Comparison of ENCODE assay signal across 14 cellular contexts in the genomic region with DNA sequence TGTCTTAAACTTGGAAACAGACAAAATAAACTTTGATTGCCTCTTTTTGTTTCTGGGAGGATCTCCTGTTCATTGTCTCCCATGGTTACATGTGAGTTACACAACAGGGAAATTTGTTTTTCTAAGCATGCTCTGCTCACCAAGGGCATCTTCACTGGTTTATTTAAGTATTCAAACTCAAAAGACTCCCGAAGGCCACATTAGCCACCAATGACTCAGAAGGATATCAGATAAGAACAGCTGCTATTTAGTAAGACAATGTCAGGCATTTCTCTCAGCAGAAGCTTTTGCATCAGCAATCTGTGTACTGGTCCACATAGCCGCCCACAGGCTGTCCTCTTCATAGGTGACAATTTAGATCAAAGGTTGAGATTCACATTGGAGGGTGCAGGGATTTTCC. TPM values are rescaled to one million over a fixed set of nuclear protein-coding genes. Genes with fewer than 3 reads are reported as not detected.
DNase-seq lines count a peak whose midpoint lies in the region; ATAC-seq and TF ChIP-seq lines count a peak whose summit lies in the region.
"Had no signal": no experiment of that assay in that cellular context is flagged by ENCODE, and none has a peak within 500 bp of the region (broad histone marks: within the 10 kb centered on the region; RNA-seq: fewer than 3 reads in every experiment).

No MANE protein-coding gene starts in this region.

- peak overlapping the region; percentile 70 for H3K27ac ChIP-seq in ACC112 (ENCODE audit: low read depth, low read length)
- no peak overlapping the region for H3K27ac ChIP-seq in mammary epithelial cell (ENCODE audit: insufficient read depth, low read depth, low read length)
- H3K27ac ChIP-seq: WERI-Rb-1 had no signal

- H4K20me1 ChIP-seq in mammary epithelial cell (ENCODE audit: insufficient read depth, low read length), result no peaks in the 10 kb centered on the region

- CTCF ChIA-PET in mammary epithelial cell (lab: Charles Lee; ENCODE audit: low non-redundant PET), result no interaction called here

- DNase-seq in HS-5 (ENCODE audit: low read depth), result peak; percentile 59
- DNase-seq in mammary epithelial cell, result peak; percentile 39
- DNase-seq in kidney glomerular epithelial cell (lab: John Stamatoyannopoulos, UW), result peak; percentile 92
- no peak for DNase-seq in NCI-H2107 treated with DMSO at 0.1 percent for 48 hours (lab: John Stamatoyannopoulos, UW; ENCODE audit: unreplicated experiment)
- no peak for DNase-seq in activated effector memory CD4-positive, alpha-beta T cell treated with anti-CD3 and anti-CD28 coated beads, Interleukin-2, amount 50 U/mL, for 16 hours
- DNase-seq: hippocampal formation, KBM-7, NCI-H69, WERI-Rb-1 had no signal

- no peak for ATAC-seq in HG03139 (IDR thresholded peaks at IDR 0.05; ENCODE audit: unreplicated experiment)
- ATAC-seq in HG02973 (IDR thresholded peaks at IDR 0.05; ENCODE audit: unreplicated experiment), result no peak

- no peak overlapping the region for H3K4me2 ChIP-seq in mammary epithelial cell (ENCODE audit: insufficient read depth, low read depth, low read length)

- in situ Hi-C loops in mammary epithelial cell (cut with MboI; ENCODE audit: low sequenced_read_pairs in 2 of 2), result no loop called here

- no peak overlapping the region for H3K9ac ChIP-seq in mammary epithelial cell (ENCODE audit: insufficient read depth, low read length)

- intact Hi-C loops in mammary epithelial cell (cut with micrococcal nuclease), result no loop called here

- H2AFZ ChIP-seq in ACC112 (ENCODE audit: low read length, unreplicated experiment) (peak overlapping the region; percentile 26), mammary epithelial cell (ENCODE audit: low read depth, low read length) (no peak overlapping the region)

- TF ChIP-seq CTCF in mammary epithelial cell (conservative IDR thresholded peaks at IDR 0.05 in 1 of 2, IDR thresholded peaks at IDR 0.05 in 1 of 2; ENCODE audit: extremely low read depth in 1 of 2, insufficient read depth in 1 of 2, low read depth in 1 of 2, low read length in 2 of 2), result no peak

- no peaks in the 10 kb centered on the region for H3K36me3 ChIP-seq in ACC112 (ENCODE audit: insufficient read depth, low read length)
- H3K36me3 ChIP-seq in mammary epithelial cell (ENCODE audit: insufficient read depth, low read length), result no peaks in the 10 kb centered on the region
- H3K36me3 ChIP-seq: ovary, WERI-Rb-1 had no signal

- H3K4me1 ChIP-seq in ACC112 (ENCODE audit: control insufficient read depth, insufficient read depth, low read length, unreplicated experiment) (peaks cover 25% of the 10 kb centered on the region), mammary epithelial cell (ENCODE audit: insufficient read depth, low read length) (no peaks in the 10 kb centered on the region)

- no peaks in the 10 kb centered on the region for H3K79me2 ChIP-seq in ACC112 (ENCODE audit: control insufficient read depth, insufficient read depth, low read length, unreplicated experiment)
- no peaks in the 10 kb centered on the region for H3K79me2 ChIP-seq in mammary epithelial cell (ENCODE audit: insufficient read depth, low read length)

- dilution Hi-C loops in mammary epithelial cell (cut with HindIII; ENCODE audit: low sequenced_read_pairs), result no loop called here

- no peaks in the 10 kb centered on the region for H3K9me3 ChIP-seq in mammary epithelial cell (replicated peaks; ENCODE audit: insufficient read depth, low read length)
- H3K9me3 ChIP-seq: ovary had no signal

- WGBS in mammary epithelial cell (ENCODE audit: low coverage, missing lambda C conversion rate), result 51% methylated on average over 2 of the region's 2 CpGs

- BruUV-seq in mammary epithelial cell (replicated peaks; lab: Mats Ljungman, UMichigan), result no TSS peak

- no peak overlapping the region for H3K4me3 ChIP-seq in ACC112 (ENCODE audit: low read depth, low read length)
- no peak overlapping the region for H3K4me3 ChIP-seq in mammary epithelial cell (replicated peaks in 1 of 3; ENCODE audit: insufficient read depth in 1 of 3, low read depth in 2 of 3, low read length in 3 of 3)
- H3K4me3 ChIP-seq: ovary had no signal

- no peaks in the 10 kb centered on the region for H3K27me3 ChIP-seq in ACC112 (ENCODE audit: insufficient read depth, low read length)
- no peaks in the 10 kb centered on the region for H3K27me3 ChIP-seq in mammary epithelial cell (ENCODE audit: insufficient read depth, low read length)
- H3K27me3 ChIP-seq: ovary had no signal

RNA-seq across cellular contexts. Expression of a gene that starts 19.3 kb away (rescaled TPM):
- not detected for total RNA-seq in mammary epithelial cell
- not detected for polyA plus RNA-seq in mammary epithelial cell
- polyA minus RNA-seq in mammary epithelial cell, result not detected
- total RNA-seq: ovary had no signal
- polyA plus RNA-seq: CD14-positive monocyte, ovary had no signal

RNA-seq across cellular contexts. Expression of a gene that starts 29.3 kb away (rescaled TPM):
- total RNA-seq in mammary epithelial cell, result not detected
- polyA plus RNA-seq in mammary epithelial cell, result not detected
- polyA minus RNA-seq in mammary epithelial cell, result not detected
- total RNA-seq: ovary had no signal
- polyA plus RNA-seq: CD14-positive monocyte, ovary had no signal

RNA-seq across cellular contexts. Expression of a gene that starts 50.2 kb away (rescaled TPM):
- not detected for total RNA-seq in mammary epithelial cell
- polyA plus RNA-seq in mammary epithelial cell, result not detected
- polyA minus RNA-seq in mammary epithelial cell, result not detected
- total RNA-seq: ovary had no signal
- polyA plus RNA-seq: CD14-positive monocyte, ovary had no signal

Comparison
In these comparisons a context has a peak if more than half of its experiments do, and no peak if none do; other contexts are left out.
1. DNase-seq: peak in HS-5 (single experiment), mammary epithelial cell (single experiment) and kidney glomerular epithelial cell (single experiment); none in NCI-H2107 treated with DMSO at 0.1 percent for 48 hours (single experiment) and activated effector memory CD4-positive, alpha-beta T cell treated with anti-CD3 and anti-CD28 coated beads, Interleukin-2, amount 50 U/mL, for 16 hours (single experiment).